ENCODE assay signal across 20 cellular contexts in genomic region chr19:36986131-36986530, GRCh38.
"Had no signal": no experiment of that assay in that cellular context is flagged by ENCODE, and none has a peak within 500 bp of the region (broad histone marks: within the 10 kb centered on the region; RNA-seq: fewer than 3 reads in every experiment).

No MANE protein-coding gene starts in this region.

- H3K4me3 Mint-ChIP-seq: naive B cell; natural killer cell; nephron progenitor cell; neural progenitor cell; stimulated activated effector memory CD8-positive, alpha-beta T cell treated with anti-CD3 and anti-CD28 coated beads, Interleukin-12 subunit alpha, Interleukin-12 subunit beta, amount 100 ng/mL, for 72 hours; stimulated activated naive CD8-positive, alpha-beta T cell treated with anti-CD3 and anti-CD28 coated beads, Interleukin-15, Interleukin-2, amounts not matched to agents 100 ng/mL and 50 ng/mL, for 24 hours had no signal

- H3K36me3 Mint-ChIP-seq: neural progenitor cell had no signal

- H3K27me3 Mint-ChIP-seq: naive B cell; progenitor cell of endocrine pancreas; stimulated activated naive CD8-positive, alpha-beta T cell treated with anti-CD3 and anti-CD28 coated beads, Interleukin-15, Interleukin-2, amounts not matched to agents 100 ng/mL and 50 ng/mL, for 24 hours had no signal

- DNase-seq: hippocampal formation; kidney glomerular epithelial cell; left cardiac atrium; left ventricle myocardium superior; lower lobe of right lung; mammary epithelial cell; mesenchymal stem cell; naive B cell; natural killer cell; nephron progenitor cell; occipital lobe; stimulated activated CD4-positive, alpha-beta T cell treated with anti-CD3 and anti-CD28 coated beads, Interleukin-4, amount 100 ng/mL, for 24 hours; stimulated activated naive CD4-positive, alpha-beta T cell; tibial artery; trophoblast cell; upper lobe of right lung had no signal

- H3K27ac Mint-ChIP-seq: naive B cell; natural killer cell; nephron progenitor cell; neural progenitor cell; progenitor cell of endocrine pancreas; stimulated activated effector memory CD8-positive, alpha-beta T cell treated with anti-CD3 and anti-CD28 coated beads, Interleukin-12 subunit alpha, Interleukin-12 subunit beta, amount 100 ng/mL, for 72 hours; stimulated activated naive CD8-positive, alpha-beta T cell treated with anti-CD3 and anti-CD28 coated beads, Interleukin-15, Interleukin-2, amounts not matched to agents 100 ng/mL and 50 ng/mL, for 24 hours had no signal

- H3K4me1 Mint-ChIP-seq: natural killer cell; nephron progenitor cell; neural progenitor cell; stimulated activated effector memory CD8-positive, alpha-beta T cell treated with anti-CD3 and anti-CD28 coated beads, Interleukin-12 subunit alpha, Interleukin-12 subunit beta, amount 100 ng/mL, for 72 hours had no signal
